Comparison of ENCODE assay signal across 1 cellular context in the genomic region with DNA sequence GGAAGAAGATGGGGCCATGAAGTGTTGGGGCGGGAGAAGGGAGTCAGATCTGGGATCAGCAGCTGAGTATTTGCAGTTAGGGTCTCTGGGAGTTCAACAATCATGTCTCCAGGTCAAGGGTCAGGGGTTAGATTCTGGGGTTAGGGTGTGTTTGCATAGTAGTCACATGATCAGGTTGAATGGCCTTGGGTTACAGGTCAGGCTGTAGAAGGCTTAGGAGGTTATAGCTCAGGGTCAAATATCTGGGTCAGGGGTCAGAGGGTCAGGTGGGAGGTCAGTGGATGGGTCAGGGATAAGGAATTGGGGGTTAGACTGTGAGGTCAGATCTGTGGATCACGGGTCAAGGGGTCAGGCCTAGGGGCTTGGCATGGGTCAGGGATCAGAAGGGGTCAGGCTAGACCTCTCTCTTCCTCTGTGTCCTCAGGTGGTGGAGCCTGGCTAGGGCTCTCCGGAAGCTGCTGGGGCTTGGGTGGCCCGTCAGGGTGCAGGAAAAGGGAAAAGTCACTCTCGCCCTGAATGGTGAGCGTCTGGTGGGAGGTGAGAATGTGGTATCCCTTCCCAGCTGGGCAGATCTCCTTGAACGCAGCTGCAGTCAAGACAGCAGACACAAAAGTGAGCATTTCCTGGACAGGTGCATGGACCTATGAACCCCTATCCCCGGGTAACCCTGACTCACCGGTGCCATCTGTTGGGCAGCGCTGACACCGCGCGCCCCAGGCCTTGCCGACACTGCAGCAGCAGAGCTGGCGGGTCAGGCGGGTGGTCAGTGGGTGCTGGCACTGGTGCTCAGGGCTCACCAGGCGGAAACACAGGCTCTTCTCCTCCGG.
A peak's percentile ranks its signal among the peaks of the same experiment; 100 is the strongest.
TF ChIP-seq lines count a peak whose summit lies in the region.

No MANE protein-coding gene starts in this region.

TF ChIP-seq in HepG2, 621 proteins besides CTCF, POLR2A, EP300 and RAD21 (continued from another document):
- no peak for TF ChIP-seq ELK4 (CRISPR knock-in tag; IDR thresholded peaks at IDR 0.05; ENCODE audit: borderline replicate concordance)
- TF ChIP-seq SMAD3 (CRISPR knock-in tag; IDR thresholded peaks at IDR 0.05), result no peak
- peak; percentile 29; the same call in 1 of the 2 replicates for TF ChIP-seq CHD4 (IDR thresholded peaks at IDR 0.05; ENCODE audit: borderline replicate concordance, low read length)
- 0 out of 2 replicates have a peak, but pooled peaks have one; percentile 31 for TF ChIP-seq NFKB2 (CRISPR knock-in tag; IDR thresholded peaks at IDR 0.05; ENCODE audit: borderline replicate concordance)
- TF ChIP-seq, protein P1, sequence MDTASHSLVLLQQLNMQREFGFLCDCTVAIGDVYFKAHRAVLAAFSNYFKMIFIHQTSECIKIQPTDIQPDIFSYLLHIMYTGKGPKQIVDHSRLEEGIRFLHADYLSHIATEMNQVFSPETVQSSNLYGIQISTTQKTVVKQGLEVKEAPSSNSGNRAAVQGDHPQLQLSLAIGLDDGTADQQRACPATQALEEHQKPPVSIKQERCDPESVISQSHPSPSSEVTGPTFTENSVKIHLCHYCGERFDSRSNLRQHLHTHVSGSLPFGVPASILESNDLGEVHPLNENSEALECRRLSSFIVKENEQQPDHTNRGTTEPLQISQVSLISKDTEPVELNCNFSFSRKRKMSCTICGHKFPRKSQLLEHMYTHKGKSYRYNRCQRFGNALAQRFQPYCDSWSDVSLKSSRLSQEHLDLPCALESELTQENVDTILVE (CRISPR knock-in tag; IDR thresholded peaks at IDR 0.05), result 0 out of 2 replicates have a peak, but pooled peaks have one; percentile 21
- TF ChIP-seq ZNF605 (CRISPR knock-in tag; IDR thresholded peaks at IDR 0.05), result no peak
- no peak for TF ChIP-seq ONECUT2 (CRISPR knock-in tag; IDR thresholded peaks at IDR 0.05)
- TF ChIP-seq, protein P2, sequence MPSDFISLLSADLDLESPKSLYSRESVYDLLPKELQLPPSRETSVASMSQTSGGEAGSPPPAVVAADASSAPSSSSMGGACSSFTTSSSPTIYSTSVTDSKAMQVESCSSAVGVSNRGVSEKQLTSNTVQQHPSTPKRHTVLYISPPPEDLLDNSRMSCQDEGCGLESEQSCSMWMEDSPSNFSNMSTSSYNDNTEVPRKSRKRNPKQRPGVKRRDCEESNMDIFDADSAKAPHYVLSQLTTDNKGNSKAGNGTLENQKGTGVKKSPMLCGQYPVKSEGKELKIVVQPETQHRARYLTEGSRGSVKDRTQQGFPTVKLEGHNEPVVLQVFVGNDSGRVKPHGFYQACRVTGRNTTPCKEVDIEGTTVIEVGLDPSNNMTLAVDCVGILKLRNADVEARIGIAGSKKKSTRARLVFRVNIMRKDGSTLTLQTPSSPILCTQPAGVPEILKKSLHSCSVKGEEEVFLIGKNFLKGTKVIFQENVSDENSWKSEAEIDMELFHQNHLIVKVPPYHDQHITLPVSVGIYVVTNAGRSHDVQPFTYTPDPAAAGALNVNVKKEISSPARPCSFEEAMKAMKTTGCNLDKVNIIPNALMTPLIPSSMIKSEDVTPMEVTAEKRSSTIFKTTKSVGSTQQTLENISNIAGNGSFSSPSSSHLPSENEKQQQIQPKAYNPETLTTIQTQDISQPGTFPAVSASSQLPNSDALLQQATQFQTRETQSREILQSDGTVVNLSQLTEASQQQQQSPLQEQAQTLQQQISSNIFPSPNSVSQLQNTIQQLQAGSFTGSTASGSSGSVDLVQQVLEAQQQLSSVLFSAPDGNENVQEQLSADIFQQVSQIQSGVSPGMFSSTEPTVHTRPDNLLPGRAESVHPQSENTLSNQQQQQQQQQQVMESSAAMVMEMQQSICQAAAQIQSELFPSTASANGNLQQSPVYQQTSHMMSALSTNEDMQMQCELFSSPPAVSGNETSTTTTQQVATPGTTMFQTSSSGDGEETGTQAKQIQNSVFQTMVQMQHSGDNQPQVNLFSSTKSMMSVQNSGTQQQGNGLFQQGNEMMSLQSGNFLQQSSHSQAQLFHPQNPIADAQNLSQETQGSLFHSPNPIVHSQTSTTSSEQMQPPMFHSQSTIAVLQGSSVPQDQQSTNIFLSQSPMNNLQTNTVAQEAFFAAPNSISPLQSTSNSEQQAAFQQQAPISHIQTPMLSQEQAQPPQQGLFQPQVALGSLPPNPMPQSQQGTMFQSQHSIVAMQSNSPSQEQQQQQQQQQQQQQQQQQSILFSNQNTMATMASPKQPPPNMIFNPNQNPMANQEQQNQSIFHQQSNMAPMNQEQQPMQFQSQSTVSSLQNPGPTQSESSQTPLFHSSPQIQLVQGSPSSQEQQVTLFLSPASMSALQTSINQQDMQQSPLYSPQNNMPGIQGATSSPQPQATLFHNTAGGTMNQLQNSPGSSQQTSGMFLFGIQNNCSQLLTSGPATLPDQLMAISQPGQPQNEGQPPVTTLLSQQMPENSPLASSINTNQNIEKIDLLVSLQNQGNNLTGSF (CRISPR knock-in tag; IDR thresholded peaks at IDR 0.05), result no peak
- TF ChIP-seq, protein P3, sequence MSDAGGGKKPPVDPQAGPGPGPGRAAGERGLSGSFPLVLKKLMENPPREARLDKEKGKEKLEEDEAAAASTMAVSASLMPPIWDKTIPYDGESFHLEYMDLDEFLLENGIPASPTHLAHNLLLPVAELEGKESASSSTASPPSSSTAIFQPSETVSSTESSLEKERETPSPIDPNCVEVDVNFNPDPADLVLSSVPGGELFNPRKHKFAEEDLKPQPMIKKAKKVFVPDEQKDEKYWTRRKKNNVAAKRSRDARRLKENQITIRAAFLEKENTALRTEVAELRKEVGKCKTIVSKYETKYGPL (CRISPR knock-in tag; IDR thresholded peaks at IDR 0.05), result no peak
- no peak for TF ChIP-seq HOXA5 (CRISPR knock-in tag; IDR thresholded peaks at IDR 0.05)
- TF ChIP-seq, protein P4, sequence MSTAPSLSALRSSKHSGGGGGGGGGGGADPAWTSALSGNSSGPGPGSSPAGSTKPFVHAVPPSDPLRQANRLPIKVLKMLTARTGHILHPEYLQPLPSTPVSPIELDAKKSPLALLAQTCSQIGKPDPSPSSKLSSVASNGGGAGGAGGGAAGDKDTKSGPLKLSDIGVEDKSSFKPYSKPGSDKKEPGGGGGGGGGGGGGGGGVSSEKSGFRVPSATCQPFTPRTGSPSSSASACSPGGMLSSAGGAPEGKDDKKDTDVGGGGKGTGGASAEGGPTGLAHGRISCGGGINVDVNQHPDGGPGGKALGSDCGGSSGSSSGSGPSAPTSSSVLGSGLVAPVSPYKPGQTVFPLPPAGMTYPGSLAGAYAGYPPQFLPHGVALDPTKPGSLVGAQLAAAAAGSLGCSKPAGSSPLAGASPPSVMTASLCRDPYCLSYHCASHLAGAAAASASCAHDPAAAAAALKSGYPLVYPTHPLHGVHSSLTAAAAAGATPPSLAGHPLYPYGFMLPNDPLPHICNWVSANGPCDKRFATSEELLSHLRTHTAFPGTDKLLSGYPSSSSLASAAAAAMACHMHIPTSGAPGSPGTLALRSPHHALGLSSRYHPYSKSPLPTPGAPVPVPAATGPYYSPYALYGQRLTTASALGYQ (CRISPR knock-in tag; IDR thresholded peaks at IDR 0.05), result peak; percentile 40; the same call in 1 of the 2 replicates
- TF ChIP-seq NR1H2 (CRISPR knock-in tag; IDR thresholded peaks at IDR 0.05; ENCODE audit: borderline replicate concordance, low read depth), result no peak
- no peak for TF ChIP-seq RFX5 (IDR thresholded peaks at IDR 0.05; ENCODE audit: low read depth, low read length)
- TF ChIP-seq SRSF1 (optimal IDR thresholded peaks at IDR 0.05; ENCODE audit: low read depth, low read length), result no peak
- TF ChIP-seq ZNF720 (CRISPR knock-in tag; IDR thresholded peaks at IDR 0.05), result no peak
- no peak for TF ChIP-seq ZBTB43 (CRISPR knock-in tag; conservative IDR thresholded peaks at IDR 0.05)
- no peak for TF ChIP-seq ZNF563 (CRISPR knock-in tag; IDR thresholded peaks at IDR 0.05)
- peak; percentile 100 for TF ChIP-seq NR2F6 (IDR thresholded peaks at IDR 0.05)
- TF ChIP-seq NR2F6 (CRISPR knock-in tag; IDR thresholded peaks at IDR 0.05), result peak; percentile 95
